In the genomic region with DNA sequence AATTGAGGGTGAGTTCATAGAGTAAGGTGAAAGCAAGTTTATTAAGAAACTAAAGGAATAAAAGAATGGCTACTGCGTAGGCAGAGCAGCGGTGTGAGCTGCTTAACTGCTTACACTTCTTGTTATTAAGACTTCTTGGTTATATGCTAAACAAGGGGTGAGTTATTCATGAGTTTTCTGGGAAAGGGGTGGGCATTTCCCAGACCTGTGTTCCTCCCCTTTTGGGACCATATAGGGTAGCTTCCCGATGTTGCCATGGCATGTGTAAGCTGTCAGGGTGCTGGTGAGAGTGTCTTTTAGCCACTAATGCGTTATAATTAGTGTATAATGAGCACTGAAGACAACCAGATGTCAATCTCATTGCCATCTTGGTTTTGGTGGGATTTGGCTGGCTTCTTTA, we compare ENCODE assay signal across 24 cellular contexts.
DNase-seq lines count a peak whose midpoint lies in the region; ATAC-seq and TF ChIP-seq lines count a peak whose summit lies in the region.
"Had no signal": no experiment of that assay in that cellular context is flagged by ENCODE, and none has a peak within 500 bp of the region (broad histone marks: within the 10 kb centered on the region; RNA-seq: fewer than 3 reads in every experiment).

No MANE protein-coding gene starts in this region.

- 0 out of 2 replicates have a peak overlapping the region, but pooled peaks have one; percentile 14 for H2BK20ac ChIP-seq in IMR-90 (ENCODE audit: low read depth, low read length)

- H4K91ac ChIP-seq in IMR-90 (ENCODE audit: insufficient read depth, low read depth, low read length), result peak overlapping the region; percentile 21; the same call in 1 of the 2 replicates

- dilution Hi-C loops in IMR-90 (cut with HindIII; ENCODE audit: low sequenced_read_pairs, unreplicated experiment), result no loop called here

- no peak overlapping the region for H3K4me3 ChIP-seq in IMR-90 (ENCODE audit: insufficient read depth, low read depth, low read length)
- H3K4me3 ChIP-seq in neural progenitor cell, result no peak overlapping the region
- no peak overlapping the region for H3K4me3 ChIP-seq in brain microvascular endothelial cell (ENCODE audit: low read depth, low read length)
- H3K4me3 ChIP-seq: A549; BLaER1 treated with 17β-estradiol and CSF1 and Interleukin-3, amounts not matched to agents 10 nM and 100 nM; GM12878; HAP-1 had no signal

- no peak for TF ChIP-seq CTCF in IMR-90 (conservative IDR thresholded peaks at IDR 0.05; ENCODE audit: low read depth, low read length)
- TF ChIP-seq CTCF in neural progenitor cell (IDR thresholded peaks at IDR 0.05), result no peak
- no peak for TF ChIP-seq CTCF in Calu3 (IDR thresholded peaks at IDR 0.05; ENCODE audit: unreplicated experiment)
- TF ChIP-seq CTCF in brain microvascular endothelial cell (IDR thresholded peaks at IDR 0.05; ENCODE audit: low read depth, low read length, missing control alignments), result no peak
- no peak for TF ChIP-seq CTCF in GM13976 (IDR thresholded peaks at IDR 0.05; ENCODE audit: borderline replicate concordance, control extremely low read depth, extremely low read depth, insufficient read depth, missing control alignments)

- H3F3A ChIP-seq in neural progenitor cell (ENCODE audit: low read depth), result no peaks in the 10 kb centered on the region

- peak overlapping the region; percentile 66 for H3K4me3 Mint-ChIP-seq in neural progenitor cell
- no peak overlapping the region for H3K4me3 Mint-ChIP-seq in Calu3 (ENCODE audit: low read depth, unreplicated experiment)
- H3K4me3 Mint-ChIP-seq: CD14-positive monocyte; CD4-positive, alpha-beta T cell; CD8-positive, alpha-beta memory T cell had no signal

- H2AK9ac ChIP-seq in IMR-90 (replicated peaks; ENCODE audit: low read depth, low read length, poor library complexity), result no peak overlapping the region

- no peak overlapping the region for H3K14ac ChIP-seq in IMR-90 (replicated peaks; ENCODE audit: low read depth, low read length)

- intact Hi-C loops in IMR-90 (cut with micrococcal nuclease), result no loop called here
- intact Hi-C loops in Calu3 (cut with micrococcal nuclease; ENCODE audit: unreplicated experiment), result no loop called here

- peaks cover 5% of the 10 kb centered on the region for H3K36me3 Mint-ChIP-seq in neural progenitor cell
- no peaks in the 10 kb centered on the region for H3K36me3 Mint-ChIP-seq in Calu3 (ENCODE audit: insufficient read depth, unreplicated experiment)
- H3K36me3 Mint-ChIP-seq: CD14-positive monocyte; CD8-positive, alpha-beta memory T cell had no signal

- H3K56ac ChIP-seq in IMR-90 (ENCODE audit: extremely low read depth, insufficient read depth, low read length), result no peak overlapping the region

- H3K9me3 Mint-ChIP-seq in neural progenitor cell, result peaks cover 23% of the 10 kb centered on the region
- H3K9me3 Mint-ChIP-seq in Calu3 (ENCODE audit: low read depth, unreplicated experiment), result no peaks in the 10 kb centered on the region
- H3K9me3 Mint-ChIP-seq: HFFc6 had no signal

- in situ Hi-C loops in IMR-90 (cut with MboI; ENCODE audit: low sequenced_read_pairs) (no loop called here), brain microvascular endothelial cell (cut with HindIII; ENCODE audit: low pct_ligation_motif_present, low sequenced_read_pairs) (no loop called here), GM13976 (cut with MboI; ENCODE audit: low sequenced_read_pairs, unreplicated experiment) (no loop called here)

- ATAC-seq in IMR-90 (ENCODE audit: low read depth), result no peak
- ATAC-seq: A549, GM12878 had no signal

- H3K27me3 Mint-ChIP-seq in neural progenitor cell (ENCODE audit: insufficient read depth, low read depth) (peaks cover 13% of the 10 kb centered on the region), Calu3 (ENCODE audit: unreplicated experiment) (no peaks in the 10 kb centered on the region)
- H3K27me3 Mint-ChIP-seq: CD4-positive, alpha-beta T cell had no signal

- TF ChIP-seq RAD21 in IMR-90 (IDR thresholded peaks at IDR 0.05; ENCODE audit: low read length), result no peak

- CTCF ChIA-PET in IMR-90 (lab: Yijun Ruan, JAX) (no interaction called here), Calu3 (lab: Charles Lee) (interaction anchor here (1.3 kb wide), 1 partner anchor 8 kb away, joined by 5 read pairs; no protein-coding TSS in a partner anchor)

- H3K18ac ChIP-seq in IMR-90 (ENCODE audit: low read depth, low read length), result no peak overlapping the region

- TF ChIP-seq POLR2A in IMR-90 (IDR thresholded peaks at IDR 0.05; ENCODE audit: low read depth, low read length), result no peak

- H2AK5ac ChIP-seq in IMR-90 (ENCODE audit: low read depth, low read length), result no peak overlapping the region

- no peak overlapping the region for H3K4ac ChIP-seq in IMR-90 (ENCODE audit: low read depth, low read length)

- H4K5ac ChIP-seq in IMR-90 (ENCODE audit: low read depth, low read length), result no peak overlapping the region

- DNase-seq in IMR-90 (no peak), SK-N-DZ (ENCODE audit: low spot score) (peak; percentile 26), islet precursor cell (peak; percentile 19), neural progenitor cell (ENCODE audit: low spot score) (no peak), Calu3 (no peak), brain microvascular endothelial cell (no peak), SIG-M5 (lab: John Stamatoyannopoulos, UW) (no peak), GM13976 (ENCODE audit: low spot score) (no peak)
- DNase-seq: 8988T; ACHN; AML-193; BE2C; CD4-positive, alpha-beta T cell; CD8-positive, alpha-beta memory T cell; DMS79; EL; GDM1; GOT3; HFFc6 had no signal

- WGBS in IMR-90 (ENCODE audit: extremely low coverage in 2 of 2, insufficient read length in 1 of 2), 2 experiments, result no CpG with 5 or more reads among the region's 4 CpGs

- no peaks in the 10 kb centered on the region for H3K79me2 ChIP-seq in neural progenitor cell (ENCODE audit: low read depth)

- H3K9ac ChIP-seq in IMR-90 (ENCODE audit: low read depth, low read length), result no peak overlapping the region
- H3K9ac ChIP-seq in neural progenitor cell, result no peak overlapping the region
- H3K9ac ChIP-seq: BLaER1 treated with 17β-estradiol and CSF1 and Interleukin-3, amounts not matched to agents 10 nM and 100 nM had no signal

- H3K9me1 ChIP-seq in IMR-90 (ENCODE audit: insufficient read depth, low read length), result no peaks in the 10 kb centered on the region

- H3K23ac ChIP-seq in IMR-90 (ENCODE audit: low read depth, low read length), result no peak overlapping the region

- H3K36me3 ChIP-seq in IMR-90 (ENCODE audit: control insufficient read depth, insufficient read depth, low read length), result no peaks in the 10 kb centered on the region
- no peaks in the 10 kb centered on the region for H3K36me3 ChIP-seq in neural progenitor cell
- H3K36me3 ChIP-seq in brain microvascular endothelial cell (replicated peaks), result no peaks in the 10 kb centered on the region
- H3K36me3 ChIP-seq: BE2C; BLaER1 treated with 17β-estradiol and CSF1 and Interleukin-3, amounts not matched to agents 10 nM and 100 nM; HAP-1 had no signal

- H3K4me1 Mint-ChIP-seq in neural progenitor cell, result peaks cover 41% of the 10 kb centered on the region
- peaks cover 15% of the 10 kb centered on the region for H3K4me1 Mint-ChIP-seq in Calu3 (ENCODE audit: low read depth, unreplicated experiment)
- H3K4me1 Mint-ChIP-seq: CD14-positive monocyte; CD8-positive, alpha-beta memory T cell had no signal

- H2BK15ac ChIP-seq in IMR-90 (ENCODE audit: low read depth, low read length), result no peak overlapping the region

- H3K27ac ChIP-seq in IMR-90 (ENCODE audit: insufficient read depth, low read length) (no peak overlapping the region), neural progenitor cell (no peak overlapping the region), brain microvascular endothelial cell (no peak overlapping the region)
- H3K27ac ChIP-seq: A549; BLaER1 treated with 17β-estradiol and CSF1 and Interleukin-3, amounts not matched to agents 10 nM and 100 nM had no signal

- no peak overlapping the region for H2AFZ ChIP-seq in IMR-90 (replicated peaks; ENCODE audit: low read length, poor library complexity)
- H2AFZ ChIP-seq in neural progenitor cell (replicated peaks), result no peak overlapping the region

- H4K8ac ChIP-seq in IMR-90 (ENCODE audit: low read depth in 2 of 2, low read length in 2 of 2), result no peak overlapping the region; a peak in 1 of 4 replicates

- H3K27me3 ChIP-seq in IMR-90 (ENCODE audit: control insufficient read depth, insufficient read depth, low read length), result no peaks in the 10 kb centered on the region
- H3K27me3 ChIP-seq in neural progenitor cell, result no peaks in the 10 kb centered on the region
- no peaks in the 10 kb centered on the region for H3K27me3 ChIP-seq in brain microvascular endothelial cell (replicated peaks)
- H3K27me3 ChIP-seq: BE2C; BLaER1 treated with 17β-estradiol and CSF1 and Interleukin-3, amounts not matched to agents 10 nM and 100 nM had no signal

- H2BK5ac ChIP-seq in IMR-90 (ENCODE audit: low read depth, low read length, poor library complexity, severe bottlenecking), result no peak overlapping the region

- no peaks in the 10 kb centered on the region for H3K79me1 ChIP-seq in IMR-90 (ENCODE audit: low read depth in 1 of 2, low read length in 2 of 2)

- no peaks in the 10 kb centered on the region for H4K20me1 ChIP-seq in IMR-90 (ENCODE audit: insufficient read depth, low read length)
- H4K20me1 ChIP-seq in neural progenitor cell (ENCODE audit: low read depth), result no peaks in the 10 kb centered on the region
- H4K20me1 ChIP-seq: BLaER1 treated with 17β-estradiol and CSF1 and Interleukin-3, amounts not matched to agents 10 nM and 100 nM had no signal

- no peak overlapping the region for H3K4me2 ChIP-seq in IMR-90 (ENCODE audit: low read depth, low read length)
- H3K4me2 ChIP-seq in neural progenitor cell, result no peak overlapping the region
- H3K4me2 ChIP-seq: A549; BLaER1 treated with 17β-estradiol and CSF1 and Interleukin-3, amounts not matched to agents 10 nM and 100 nM had no signal

- H3K9me3 ChIP-seq in IMR-90 (ENCODE audit: control insufficient read depth, insufficient read depth, low read length) (peaks cover 2% of the 10 kb centered on the region; the same call in 1 of the 2 replicates), neural progenitor cell (ENCODE audit: low read depth) (no peaks in the 10 kb centered on the region)
- H3K9me3 ChIP-seq: A549, BE2C, HAP-1 had no signal

- POLR2A ChIA-PET in IMR-90 (lab: Charles Lee; ENCODE audit: unreplicated experiment), result no interaction called here

- H2BK120ac ChIP-seq in IMR-90 (ENCODE audit: low read depth, low read length), result no peak overlapping the region

- no TSS peak for BruUV-seq in IMR-90 (replicated peaks; lab: Mats Ljungman, UMichigan)
- BruUV-seq in Calu3 (replicated peaks; lab: Mats Ljungman, UMichigan), result no TSS peak

- H3K4me1 ChIP-seq in IMR-90 (ENCODE audit: control insufficient read depth, insufficient read depth, low read length), result peaks cover 1% of the 10 kb centered on the region; the same call in 1 of the 2 replicates
- H3K4me1 ChIP-seq in neural progenitor cell, result peaks cover 21% of the 10 kb centered on the region
- H3K4me1 ChIP-seq: A549; BE2C; BLaER1 treated with 17β-estradiol and CSF1 and Interleukin-3, amounts not matched to agents 10 nM and 100 nM; HAP-1 had no signal

- peak overlapping the region; percentile 39 for H3K27ac Mint-ChIP-seq in neural progenitor cell
- no peak overlapping the region for H3K27ac Mint-ChIP-seq in Calu3 (ENCODE audit: unreplicated experiment)
- H3K27ac Mint-ChIP-seq: CD14-positive monocyte; CD4-positive, alpha-beta T cell; CD8-positive, alpha-beta memory T cell; HFFc6 had no signal

TF ChIP-seq in IMR-90, 13 proteins besides CTCF, POLR2A, EP300 and RAD21 (continues in another document):
- no peak for TF ChIP-seq RCOR1 (IDR thresholded peaks at IDR 0.05; ENCODE audit: insufficient replicate concordance, low read length)

Comparison
In these comparisons a context has a peak if more than half of its experiments do, and no peak if none do; other contexts are left out.
1. DNase-seq: peak in SK-N-DZ (single experiment) and islet precursor cell (single experiment); none in IMR-90 (single experiment), neural progenitor cell (single experiment), Calu3 (single experiment), brain microvascular endothelial cell (single experiment), SIG-M5 (single experiment) and GM13976 (single experiment).